Comparison of ENCODE assay signal across 19 cellular contexts in genomic region chr7:1151653-1152425, GRCh38.
"Had no signal": no experiment of that assay in that cellular context is flagged by ENCODE, and none has a peak within 500 bp of the region (broad histone marks: within the 10 kb centered on the region; RNA-seq: fewer than 3 reads in every experiment).

No MANE protein-coding gene starts in this region.

- H3K9me3 ChIP-seq: gastrocnemius medialis, heart left ventricle, neutrophil, tibial nerve had no signal

- H3K27ac ChIP-seq: brain microvascular endothelial cell, coronary artery, gastrocnemius medialis, heart left ventricle, neutrophil, parathyroid adenoma, tibial nerve had no signal

- H3K27ac Mint-ChIP-seq: activated naive CD4-positive, alpha-beta T cell treated with anti-CD3 and anti-CD28 coated beads, Interleukin-2, amount 10 ng/mL, durations not matched to agents 7 days and 5 days; activated naive CD8-positive, alpha-beta T cell treated with anti-CD3 and anti-CD28 coated beads, Interleukin-2, amount 50 U/mL, for 24 hours; natural killer cell; stimulated activated naive CD8-positive, alpha-beta T cell treated with anti-CD3 and anti-CD28 coated beads, Interleukin-15, Interleukin-2, amounts not matched to agents 100 ng/mL and 50 ng/mL, for 24 hours had no signal

- H3K4me1 ChIP-seq: gastrocnemius medialis, heart left ventricle, parathyroid adenoma had no signal

- H3K9me3 Mint-ChIP-seq: activated naive CD4-positive, alpha-beta T cell treated with anti-CD3 and anti-CD28 coated beads, Interleukin-2, amount 10 ng/mL, durations not matched to agents 7 days and 5 days; activated naive CD8-positive, alpha-beta T cell treated with anti-CD3 and anti-CD28 coated beads, Interleukin-2, amount 50 U/mL, for 24 hours; central memory CD8-positive, alpha-beta T cell; natural killer cell; stimulated activated naive CD8-positive, alpha-beta T cell treated with anti-CD3 and anti-CD28 coated beads, Interleukin-15, Interleukin-2, amounts not matched to agents 100 ng/mL and 50 ng/mL, for 24 hours had no signal

- DNase-seq: activated CD4-positive, alpha-beta T cell treated with anti-CD3 and anti-CD28 coated beads, Interleukin-2, amount 50 U/mL, for 4 hours; activated naive CD4-positive, alpha-beta T cell treated with anti-CD3 and anti-CD28 coated beads, Interleukin-2, amount 10 ng/mL, durations not matched to agents 7 days and 5 days; activated naive CD8-positive, alpha-beta T cell treated with anti-CD3 and anti-CD28 coated beads, Interleukin-2, amount 50 U/mL, for 24 hours; anterior cingulate cortex; brain microvascular endothelial cell; gastrocnemius medialis; mesendoderm; natural killer cell; stimulated activated CD8-positive, alpha-beta memory T cell treated with anti-CD3 and anti-CD28 coated beads, Interleukin-4, amount 100 ng/mL, for 48 hours; T-helper 1 cell; T1000 had no signal

- H3K4me3 Mint-ChIP-seq: activated naive CD4-positive, alpha-beta T cell treated with anti-CD3 and anti-CD28 coated beads, Interleukin-2, amount 10 ng/mL, durations not matched to agents 7 days and 5 days; activated naive CD8-positive, alpha-beta T cell treated with anti-CD3 and anti-CD28 coated beads, Interleukin-2, amount 50 U/mL, for 24 hours; central memory CD8-positive, alpha-beta T cell; natural killer cell; stimulated activated naive CD8-positive, alpha-beta T cell treated with anti-CD3 and anti-CD28 coated beads, Interleukin-15, Interleukin-2, amounts not matched to agents 100 ng/mL and 50 ng/mL, for 24 hours had no signal

- H3K4me1 Mint-ChIP-seq: activated naive CD4-positive, alpha-beta T cell treated with anti-CD3 and anti-CD28 coated beads, Interleukin-2, amount 10 ng/mL, durations not matched to agents 7 days and 5 days; activated naive CD8-positive, alpha-beta T cell treated with anti-CD3 and anti-CD28 coated beads, Interleukin-2, amount 50 U/mL, for 24 hours; central memory CD8-positive, alpha-beta T cell had no signal

- ATAC-seq: activated naive CD8-positive, alpha-beta T cell treated with anti-CD3 and anti-CD28 coated beads, Interleukin-2, amount 50 U/mL, for 24 hours; gastrocnemius medialis; natural killer cell; SK-N-SH treated with all-trans-retinoic acid at 6 μM for 48 hours had no signal

- H3K4me3 ChIP-seq: coronary artery, gastrocnemius medialis, heart left ventricle, tibial nerve had no signal

- H3K27me3 Mint-ChIP-seq: activated naive CD4-positive, alpha-beta T cell treated with anti-CD3 and anti-CD28 coated beads, Interleukin-2, amount 10 ng/mL, durations not matched to agents 7 days and 5 days; activated naive CD8-positive, alpha-beta T cell treated with anti-CD3 and anti-CD28 coated beads, Interleukin-2, amount 50 U/mL, for 24 hours; central memory CD8-positive, alpha-beta T cell; stimulated activated naive CD8-positive, alpha-beta T cell treated with anti-CD3 and anti-CD28 coated beads, Interleukin-15, Interleukin-2, amounts not matched to agents 100 ng/mL and 50 ng/mL, for 24 hours had no signal

- H3K27me3 ChIP-seq: brain microvascular endothelial cell, gastrocnemius medialis, heart left ventricle, neutrophil, tibial nerve had no signal
